8 cellular contexts compared by ENCODE assay signal in genomic region chr5:119411291-119411934, GRCh38. TPM values are rescaled to one million over a fixed set of nuclear protein-coding genes. Genes with fewer than 3 reads are reported as not detected.
DNase-seq lines count a peak whose midpoint lies in the region; ATAC-seq, FAIRE-seq and TF ChIP-seq lines count a peak whose summit lies in the region.

No MANE protein-coding gene starts in this region.

- H3K27ac ChIP-seq in coronary artery = peak overlapping the region; percentile 64 to 73

- H3K27me3 Mint-ChIP-seq in naive B cell = no peaks in the 10 kb centered on the region

- H3K4me1 Mint-ChIP-seq in naive B cell = peaks cover 64 to 83% (median 68%) of the 10 kb centered on the region in 3 donors

- peak overlapping the region; percentile 78 for H3K4me2 ChIP-seq in Loucy (ENCODE audit: low read depth, low read length, poor library complexity, severe bottlenecking)

- peak overlapping the region; percentile 95 for H2AFZ ChIP-seq in Loucy (ENCODE audit: low read length)

- FAIRE-seq in D721Med (lab: Jason Lieb, UNC) = no peak

- DNase-seq in D721Med (ENCODE audit: insufficient read length, low spot score) (no peak), coronary artery (ENCODE audit: low spot score) (no peak), naive B cell (no peak), left lobe of liver (ENCODE audit: low spot score) (no peak), NCI-H2029 (lab: John Stamatoyannopoulos, UW) (no peak)

- H3K27ac Mint-ChIP-seq in naive B cell = peak overlapping the region; percentile 84 to 99 (median 94)

- no peaks in the 10 kb centered on the region for H3K9me3 ChIP-seq in Loucy (ENCODE audit: insufficient read depth, low read depth, low read length)

- H3F3A ChIP-seq in Loucy (ENCODE audit: low read depth) = no peaks in the 10 kb centered on the region

- peak overlapping the region; percentile 82 to 97 (median 94) for H3K4me3 Mint-ChIP-seq in naive B cell

- H3K9ac ChIP-seq in Loucy (ENCODE audit: low read depth, low read length, poor library complexity, severe bottlenecking) = peak overlapping the region; percentile 70

- H3K4me3 ChIP-seq in Loucy (ENCODE audit: low read length, poor library complexity, severe bottlenecking) (peak overlapping the region; percentile 67), coronary artery (peak overlapping the region; percentile 60)

- no peaks in the 10 kb centered on the region for H3K79me2 ChIP-seq in Loucy (ENCODE audit: insufficient read depth, low read length)

- H3K36me3 Mint-ChIP-seq in naive B cell = no peaks in the 10 kb centered on the region

- peaks cover 4% of the 10 kb centered on the region for H3K4me1 ChIP-seq in Loucy (ENCODE audit: insufficient read depth, low read length, poor library complexity, severe bottlenecking)

- H4K20me1 ChIP-seq in Loucy (ENCODE audit: insufficient read depth, low read length, poor library complexity, severe bottlenecking) = no peaks in the 10 kb centered on the region

- no peaks in the 10 kb centered on the region for H3K9me2 ChIP-seq in Loucy (replicated peaks; ENCODE audit: low read depth, low read length)

- H3K36me3 ChIP-seq in Loucy (ENCODE audit: insufficient read depth, low read length) = no peaks in the 10 kb centered on the region

- TF ChIP-seq CTCF in D721Med (IDR thresholded peaks at IDR 0.05; ENCODE audit: insufficient read depth, missing control alignments) (peak; percentile 19), Loucy (conservative IDR thresholded peaks at IDR 0.05; ENCODE audit: low read length) (no peak), coronary artery (IDR thresholded peaks at IDR 0.05) (no peak)

- H3K9me3 Mint-ChIP-seq in naive B cell = peaks cover 0 to 7% (median 3%) of the 10 kb centered on the region in 7 donors

- ATAC-seq in naive B cell (ENCODE audit: low read depth in 2 of 2) = peak in 1 of 2 donors; percentile 6
- ATAC-seq in left lobe of liver = no peak
- no peak for ATAC-seq in HG03460 (IDR thresholded peaks at IDR 0.05; ENCODE audit: unreplicated experiment)
- ATAC-seq in HG03442 (IDR thresholded peaks at IDR 0.05; ENCODE audit: unreplicated experiment) = no peak

- H3K27me3 ChIP-seq in Loucy (ENCODE audit: insufficient read depth, low read length, poor library complexity, severe bottlenecking) = no peaks in the 10 kb centered on the region

RNA-seq across cellular contexts. Expression of gene HSD17B4, which starts 40.9 kb away (rescaled TPM):
- polyA plus RNA-seq in naive B cell (ENCODE audit: low read depth in 6 of 6) = 100 to 1,000 TPM; 118 to 195 (median 128) TPM
- 664 TPM for total RNA-seq in left lobe of liver

RNA-seq across cellular contexts. Expression of gene TNFAIP8, which starts 55.6 kb away (rescaled TPM):
- polyA plus RNA-seq in naive B cell (ENCODE audit: low read depth in 6 of 6) = 100 to 1,000 TPM; 224 to 432 (median 315) TPM
- 2.4 TPM for total RNA-seq in left lobe of liver
